21 cellular contexts compared by ENCODE assay signal in the genomic region with DNA sequence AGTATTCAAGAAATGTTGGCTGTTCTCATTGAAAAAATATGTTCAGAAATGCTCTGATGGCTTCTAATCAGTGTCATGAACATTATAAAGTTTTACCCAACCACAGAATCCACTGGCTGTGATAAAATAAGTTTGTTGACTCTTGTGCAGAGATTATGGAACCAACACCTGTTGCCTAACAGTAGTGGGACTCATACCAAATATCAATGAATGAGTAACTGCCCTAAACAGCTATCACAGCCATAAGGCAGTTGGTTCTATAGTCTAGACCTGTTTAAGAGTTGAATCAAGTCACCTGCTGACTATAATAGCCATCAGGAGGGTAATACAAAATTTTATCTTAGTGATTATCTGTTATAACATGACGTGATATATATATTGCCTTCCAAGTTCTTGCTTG.
A peak's percentile ranks its signal among the peaks of the same experiment; 100 is the strongest.
DNase-seq lines count a peak whose midpoint lies in the region; ATAC-seq and TF ChIP-seq lines count a peak whose summit lies in the region.
"Had no signal": no experiment of that assay in that cellular context is flagged by ENCODE, and none has a peak within 500 bp of the region (broad histone marks: within the 10 kb centered on the region; RNA-seq: fewer than 3 reads in every experiment).

No MANE protein-coding gene starts in this region.

- ATAC-seq in GM21390 (IDR thresholded peaks at IDR 0.05; ENCODE audit: unreplicated experiment) (peak; percentile 88), GM21786 (IDR thresholded peaks at IDR 0.05; ENCODE audit: unreplicated experiment) (peak; percentile 94), mucosa of descending colon (peak; percentile 95), HG02870 (IDR thresholded peaks at IDR 0.05; ENCODE audit: unreplicated experiment) (no peak)
- ATAC-seq in stimulated activated naive CD8-positive, alpha-beta T cell treated with anti-CD3 and anti-CD28 coated beads, Interleukin-15, amount 100 ng/mL, for 72 hours = no peak
- ATAC-seq: HCT116 had no signal

- no peak for TF ChIP-seq POLR2A in breast epithelium (IDR thresholded peaks at IDR 0.05)

- H3K4me3 ChIP-seq in mucosa of descending colon (no peak overlapping the region), breast epithelium (no peak overlapping the region)

- intact Hi-C loops in mucosa of descending colon (cut with DNase I, micrococcal nuclease) = no loop called here
- intact Hi-C loops in breast epithelium (cut with DNase I; ENCODE audit: low total_unique reads) = no loop called here

- no peaks in the 10 kb centered on the region for H3K27me3 ChIP-seq in breast epithelium
- H3K27me3 ChIP-seq: BE2C had no signal

- no peaks in the 10 kb centered on the region for H3K27me3 Mint-ChIP-seq in stimulated activated naive CD8-positive, alpha-beta T cell treated with anti-CD3 and anti-CD28 coated beads, Interleukin-15, amount 100 ng/mL, for 72 hours
- H3K27me3 Mint-ChIP-seq: CD4-positive, CD25-positive, alpha-beta regulatory T cell; CD8-positive, alpha-beta memory T cell had no signal

- TF ChIP-seq CTCF in mucosa of descending colon (IDR thresholded peaks at IDR 0.05) = no peak
- TF ChIP-seq CTCF in breast epithelium (IDR thresholded peaks at IDR 0.05) = no peak

- H3K4me1 ChIP-seq in mucosa of descending colon (ENCODE audit: low read depth) (peaks cover 6% of the 10 kb centered on the region), breast epithelium (no peaks in the 10 kb centered on the region)
- H3K4me1 ChIP-seq: BE2C had no signal

- H3K36me3 ChIP-seq in mucosa of descending colon (ENCODE audit: low read depth) = no peaks in the 10 kb centered on the region
- no peaks in the 10 kb centered on the region for H3K36me3 ChIP-seq in breast epithelium
- H3K36me3 ChIP-seq: BE2C had no signal

- no peak overlapping the region for H3K27ac Mint-ChIP-seq in stimulated activated naive CD8-positive, alpha-beta T cell treated with anti-CD3 and anti-CD28 coated beads, Interleukin-15, amount 100 ng/mL, for 72 hours
- H3K27ac Mint-ChIP-seq: CD4-positive, CD25-positive, alpha-beta regulatory T cell; CD8-positive, alpha-beta memory T cell; HFFc6 had no signal

- no peaks in the 10 kb centered on the region for H3K4me1 Mint-ChIP-seq in stimulated activated naive CD8-positive, alpha-beta T cell treated with anti-CD3 and anti-CD28 coated beads, Interleukin-15, amount 100 ng/mL, for 72 hours
- H3K4me1 Mint-ChIP-seq: CD4-positive, CD25-positive, alpha-beta regulatory T cell; CD8-positive, alpha-beta memory T cell had no signal

- H3K4me3 Mint-ChIP-seq in stimulated activated naive CD8-positive, alpha-beta T cell treated with anti-CD3 and anti-CD28 coated beads, Interleukin-15, amount 100 ng/mL, for 72 hours = no peak overlapping the region
- H3K4me3 Mint-ChIP-seq: CD4-positive, CD25-positive, alpha-beta regulatory T cell; CD8-positive, alpha-beta memory T cell; HFFc6 had no signal

- DNase-seq in mucosa of descending colon = peak in 1 of 3 donors; percentile 25
- no peak for DNase-seq in stimulated activated naive CD8-positive, alpha-beta T cell treated with anti-CD3 and anti-CD28 coated beads, Interleukin-15, amount 100 ng/mL, for 72 hours
- DNase-seq in breast epithelium (ENCODE audit: low spot score in 2 of 2) = no peak
- no peak for DNase-seq in T1000 (lab: John Stamatoyannopoulos, UW)
- DNase-seq: BE2C; C1 segment of cervical spinal cord; CD4-positive, CD25-positive, alpha-beta regulatory T cell; CD8-positive, alpha-beta memory T cell; COR-L47; DMS 273 treated with DMSO at 0.1 percent for 48 hours; DMS53; DND-41; EL; GOT3; H7; HFFc6; KG1 had no signal

- H3K9me3 Mint-ChIP-seq in stimulated activated naive CD8-positive, alpha-beta T cell treated with anti-CD3 and anti-CD28 coated beads, Interleukin-15, amount 100 ng/mL, for 72 hours = peaks cover 0 to 5% of the 10 kb centered on the region in 2 donors

- H3K27ac ChIP-seq in breast epithelium = no peak overlapping the region

- H3K9me3 ChIP-seq in mucosa of descending colon = no peaks in the 10 kb centered on the region
- no peaks in the 10 kb centered on the region for H3K9me3 ChIP-seq in breast epithelium
- H3K9me3 ChIP-seq: BE2C had no signal

Comparison
In these comparisons a context has a peak if more than half of its experiments do, and no peak if none do; other contexts are left out.
1. ATAC-seq: peak in GM21390 (single experiment), GM21786 (single experiment) and mucosa of descending colon (single experiment); none in stimulated activated naive CD8-positive, alpha-beta T cell treated with anti-CD3 and anti-CD28 coated beads, Interleukin-15, amount 100 ng/mL, for 72 hours (single experiment) and HG02870 (single experiment).